7 cellular contexts compared by ENCODE assay signal in genomic region chr16:87076950-87077749, GRCh38.
A peak's percentile ranks its signal among the peaks of the same experiment; 100 is the strongest.
DNase-seq lines count a peak whose midpoint lies in the region; ATAC-seq and TF ChIP-seq lines count a peak whose summit lies in the region.

No MANE protein-coding gene starts in this region.

- TF ChIP-seq CTCF in fibroblast of pulmonary artery (IDR thresholded peaks at IDR 0.05; ENCODE audit: low read length, missing control alignments): peak; percentile 69

- DNase-seq in ELF-1 (ENCODE audit: low read depth, low spot score) (peak; percentile 88), HS-27A (ENCODE audit: low read depth) (peak; percentile 51), UCSD-AML1 (lab: John Stamatoyannopoulos, UW; ENCODE audit: unreplicated experiment) (peak; percentile 75), fibroblast of pulmonary artery (ENCODE audit: low read depth) (peak; percentile 66), retina (peak; percentile 26)

- ATAC-seq in HG02981 (IDR thresholded peaks at IDR 0.05; ENCODE audit: unreplicated experiment): no peak
- no peak for ATAC-seq in HG02970 (IDR thresholded peaks at IDR 0.05; ENCODE audit: low FRiP score, unreplicated experiment)

- H3K4me3 ChIP-seq in fibroblast of pulmonary artery (replicated peaks; ENCODE audit: low read depth, low read length): no peak overlapping the region

Comparison
In these comparisons a context has a peak if more than half of its experiments do, and no peak if none do; other contexts are left out.
1. DNase-seq: peak in every context shown above with its lines; median percentile 88 in ELF-1; 75 in UCSD-AML1; 66 in fibroblast of pulmonary artery; 51 in HS-27A; 26 in retina.